In the genomic region with DNA sequence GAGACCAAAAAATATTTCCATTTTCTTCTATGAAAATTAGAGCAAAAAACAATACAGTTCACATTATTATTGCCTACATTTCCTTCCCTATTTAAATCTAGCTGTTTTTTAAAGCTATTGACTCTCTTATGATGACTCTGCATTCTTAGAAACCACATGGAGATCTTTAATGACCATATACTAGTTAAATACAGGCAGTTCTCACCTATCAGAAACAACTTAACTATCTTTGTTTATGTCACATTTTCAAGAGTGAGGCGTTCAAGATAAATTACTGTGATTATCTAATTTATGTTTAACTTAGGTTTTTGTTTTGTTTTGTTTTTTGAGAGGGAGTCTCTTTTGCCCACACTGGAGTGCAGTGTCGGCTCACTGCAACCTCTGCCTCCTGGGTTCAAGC, we compare ENCODE assay signal across 1 cellular context.
TF ChIP-seq lines count a peak whose summit lies in the region.

No MANE protein-coding gene starts in this region.

TF ChIP-seq in HepG2, 621 proteins besides CTCF, POLR2A, EP300 and RAD21:
- TF ChIP-seq MAFK (conservative IDR thresholded peaks at IDR 0.05 in 1 of 2, IDR thresholded peaks at IDR 0.05 in 1 of 2; ENCODE audit: low read length in 2 of 2): peak; percentile 22 to 67; a peak in 3 of 4 replicates
- TF ChIP-seq, protein P1, sequence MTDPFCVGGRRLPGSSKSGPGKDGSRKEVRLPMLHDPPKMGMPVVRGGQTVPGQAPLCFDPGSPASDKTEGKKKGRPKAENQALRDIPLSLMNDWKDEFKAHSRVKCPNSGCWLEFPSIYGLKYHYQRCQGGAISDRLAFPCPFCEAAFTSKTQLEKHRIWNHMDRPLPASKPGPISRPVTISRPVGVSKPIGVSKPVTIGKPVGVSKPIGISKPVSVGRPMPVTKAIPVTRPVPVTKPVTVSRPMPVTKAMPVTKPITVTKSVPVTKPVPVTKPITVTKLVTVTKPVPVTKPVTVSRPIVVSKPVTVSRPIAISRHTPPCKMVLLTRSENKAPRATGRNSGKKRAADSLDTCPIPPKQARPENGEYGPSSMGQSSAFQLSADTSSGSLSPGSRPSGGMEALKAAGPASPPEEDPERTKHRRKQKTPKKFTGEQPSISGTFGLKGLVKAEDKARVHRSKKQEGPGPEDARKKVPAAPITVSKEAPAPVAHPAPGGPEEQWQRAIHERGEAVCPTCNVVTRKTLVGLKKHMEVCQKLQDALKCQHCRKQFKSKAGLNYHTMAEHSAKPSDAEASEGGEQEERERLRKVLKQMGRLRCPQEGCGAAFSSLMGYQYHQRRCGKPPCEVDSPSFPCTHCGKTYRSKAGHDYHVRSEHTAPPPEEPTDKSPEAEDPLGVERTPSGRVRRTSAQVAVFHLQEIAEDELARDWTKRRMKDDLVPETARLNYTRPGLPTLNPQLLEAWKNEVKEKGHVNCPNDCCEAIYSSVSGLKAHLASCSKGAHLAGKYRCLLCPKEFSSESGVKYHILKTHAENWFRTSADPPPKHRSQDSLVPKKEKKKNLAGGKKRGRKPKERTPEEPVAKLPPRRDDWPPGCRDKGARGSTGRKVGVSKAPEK (CRISPR knock-in tag; IDR thresholded peaks at IDR 0.05; ENCODE audit: borderline replicate concordance): no peak
- TF ChIP-seq, protein P2, sequence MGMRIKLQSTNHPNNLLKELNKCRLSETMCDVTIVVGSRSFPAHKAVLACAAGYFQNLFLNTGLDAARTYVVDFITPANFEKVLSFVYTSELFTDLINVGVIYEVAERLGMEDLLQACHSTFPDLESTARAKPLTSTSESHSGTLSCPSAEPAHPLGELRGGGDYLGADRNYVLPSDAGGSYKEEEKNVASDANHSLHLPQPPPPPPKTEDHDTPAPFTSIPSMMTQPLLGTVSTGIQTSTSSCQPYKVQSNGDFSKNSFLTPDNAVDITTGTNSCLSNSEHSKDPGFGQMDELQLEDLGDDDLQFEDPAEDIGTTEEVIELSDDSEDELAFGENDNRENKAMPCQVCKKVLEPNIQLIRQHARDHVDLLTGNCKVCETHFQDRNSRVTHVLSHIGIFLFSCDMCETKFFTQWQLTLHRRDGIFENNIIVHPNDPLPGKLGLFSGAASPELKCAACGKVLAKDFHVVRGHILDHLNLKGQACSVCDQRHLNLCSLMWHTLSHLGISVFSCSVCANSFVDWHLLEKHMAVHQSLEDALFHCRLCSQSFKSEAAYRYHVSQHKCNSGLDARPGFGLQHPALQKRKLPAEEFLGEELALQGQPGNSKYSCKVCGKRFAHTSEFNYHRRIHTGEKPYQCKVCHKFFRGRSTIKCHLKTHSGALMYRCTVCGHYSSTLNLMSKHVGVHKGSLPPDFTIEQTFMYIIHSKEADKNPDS (CRISPR knock-in tag; IDR thresholded peaks at IDR 0.05): no peak
- TF ChIP-seq, protein P3, sequence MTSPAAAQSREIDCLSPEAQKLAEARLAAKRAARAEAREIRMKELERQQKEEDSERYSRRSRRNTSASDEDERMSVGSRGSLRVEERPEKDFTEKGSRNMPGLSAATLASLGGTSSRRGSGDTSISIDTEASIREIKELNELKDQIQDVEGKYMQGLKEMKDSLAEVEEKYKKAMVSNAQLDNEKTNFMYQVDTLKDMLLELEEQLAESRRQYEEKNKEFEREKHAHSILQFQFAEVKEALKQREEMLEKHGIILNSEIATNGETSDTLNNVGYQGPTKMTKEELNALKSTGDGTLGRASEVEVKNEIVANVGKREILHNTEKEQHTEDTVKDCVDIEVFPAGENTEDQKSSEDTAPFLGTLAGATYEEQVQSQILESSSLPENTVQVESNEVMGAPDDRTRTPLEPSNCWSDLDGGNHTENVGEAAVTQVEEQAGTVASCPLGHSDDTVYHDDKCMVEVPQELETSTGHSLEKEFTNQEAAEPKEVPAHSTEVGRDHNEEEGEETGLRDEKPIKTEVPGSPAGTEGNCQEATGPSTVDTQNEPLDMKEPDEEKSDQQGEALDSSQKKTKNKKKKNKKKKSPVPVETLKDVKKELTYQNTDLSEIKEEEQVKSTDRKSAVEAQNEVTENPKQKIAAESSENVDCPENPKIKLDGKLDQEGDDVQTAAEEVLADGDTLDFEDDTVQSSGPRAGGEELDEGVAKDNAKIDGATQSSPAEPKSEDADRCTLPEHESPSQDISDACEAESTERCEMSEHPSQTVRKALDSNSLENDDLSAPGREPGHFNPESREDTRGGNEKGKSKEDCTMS (CRISPR knock-in tag; conservative IDR thresholded peaks at IDR 0.05): no peak
- no peak for TF ChIP-seq TBL1XR1 (IDR thresholded peaks at IDR 0.05; ENCODE audit: borderline replicate concordance, low read length, partially characterized antibody)
- no peak for TF ChIP-seq ZNF121 (CRISPR knock-in tag; IDR thresholded peaks at IDR 0.05)
- peak; percentile 26; the same call in 1 of the 2 replicates for TF ChIP-seq MAFF (IDR thresholded peaks at IDR 0.05; ENCODE audit: low read depth, low read length)
- TF ChIP-seq, protein P4, sequence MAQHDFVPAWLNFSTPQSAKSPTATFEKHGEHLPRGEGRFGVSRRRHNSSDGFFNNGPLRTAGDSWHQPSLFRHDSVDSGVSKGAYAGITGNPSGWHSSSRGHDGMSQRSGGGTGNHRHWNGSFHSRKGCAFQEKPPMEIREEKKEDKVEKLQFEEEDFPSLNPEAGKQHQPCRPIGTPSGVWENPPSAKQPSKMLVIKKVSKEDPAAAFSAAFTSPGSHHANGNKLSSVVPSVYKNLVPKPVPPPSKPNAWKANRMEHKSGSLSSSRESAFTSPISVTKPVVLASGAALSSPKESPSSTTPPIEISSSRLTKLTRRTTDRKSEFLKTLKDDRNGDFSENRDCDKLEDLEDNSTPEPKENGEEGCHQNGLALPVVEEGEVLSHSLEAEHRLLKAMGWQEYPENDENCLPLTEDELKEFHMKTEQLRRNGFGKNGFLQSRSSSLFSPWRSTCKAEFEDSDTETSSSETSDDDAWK (CRISPR knock-in tag; IDR thresholded peaks at IDR 0.05): no peak
- no peak for TF ChIP-seq ZNF274 (CRISPR knock-in tag; IDR thresholded peaks at IDR 0.05)
- no peak for TF ChIP-seq ZNF678 (CRISPR knock-in tag; IDR thresholded peaks at IDR 0.05)
- TF ChIP-seq SP5 (CRISPR knock-in tag; IDR thresholded peaks at IDR 0.05; ENCODE audit: borderline replicate concordance, low read depth): no peak
